In genomic region chr2:43190305-43191052, GRCh38 we compare ENCODE assay signal across 1 cellular context.
TF ChIP-seq lines count a peak whose summit lies in the region.

No MANE protein-coding gene starts in this region.

TF ChIP-seq in K562, 482 proteins besides CTCF, POLR2A, EP300 and RAD21 (continued from another document):
- TF ChIP-seq GTF3C2 (IDR thresholded peaks at IDR 0.05; ENCODE audit: borderline replicate concordance, extremely low read depth, insufficient read length) (no peak), KAT2B (IDR thresholded peaks at IDR 0.05; ENCODE audit: low read depth, low read length) (no peak), YBX1 (IDR thresholded peaks at IDR 0.05) (no peak), LCOR (CRISPR knock-in tag; IDR thresholded peaks at IDR 0.05) (no peak), CBFA2T3 (IDR thresholded peaks at IDR 0.05) (peak; percentile 96), ZNF449 (CRISPR knock-in tag; IDR thresholded peaks at IDR 0.05) (no peak), CBX1 (IDR thresholded peaks at IDR 0.05; ENCODE audit: low read depth) (0 out of 2 replicates have a peak, but pooled peaks have one; percentile 33), GABPA (tag; conservative IDR thresholded peaks at IDR 0.05; ENCODE audit: low read depth) (no peak), SMAD2 (IDR thresholded peaks at IDR 0.05; ENCODE audit: low read depth, low read length) (no peak), ZNF263 (CRISPR knock-in tag; IDR thresholded peaks at IDR 0.05; ENCODE audit: borderline replicate concordance) (no peak), SRF (CRISPR knock-in tag; IDR thresholded peaks at IDR 0.05) (peak in 1 of 2 experiments; percentile 9; a peak in 1 of 4 replicates), ZKSCAN1 (IDR thresholded peaks at IDR 0.05; ENCODE audit: low read depth, low read length) (peak; percentile 47; the same call in 1 of the 2 replicates), TAF7 (tag; IDR thresholded peaks at IDR 0.05) (no peak), ZNF717 (CRISPR knock-in tag; IDR thresholded peaks at IDR 0.05) (no peak), POLR3A (IDR thresholded peaks at IDR 0.05; ENCODE audit: borderline replicate concordance, extremely low read depth, insufficient read depth, insufficient read length) (no peak), POLR2H (tag; IDR thresholded peaks at IDR 0.05; ENCODE audit: low read depth) (no peak), TEAD4 (IDR thresholded peaks at IDR 0.05; ENCODE audit: low read length) (peak; percentile 88), TEAD4 (CRISPR knock-in tag; IDR thresholded peaks at IDR 0.05; ENCODE audit: borderline replicate concordance) (no peak), NCOA1 (IDR thresholded peaks at IDR 0.05; ENCODE audit: low read depth) (peak; percentile 19; the same call in 1 of the 2 replicates), NR0B1 (IDR thresholded peaks at IDR 0.05; ENCODE audit: partially characterized antibody) (no peak), NCOA2 (IDR thresholded peaks at IDR 0.05; ENCODE audit: partially characterized antibody in 2 of 2) (no peak), MCM2 (IDR thresholded peaks at IDR 0.05; ENCODE audit: low read depth) (no peak), MNT (conservative IDR thresholded peaks at IDR 0.05) (0 out of 4 replicates have a peak, but pooled peaks of 1 of the 2 experiments have one; percentile 13), SP1 (CRISPR knock-in tag; IDR thresholded peaks at IDR 0.05) (no peak), ZBTB34 (CRISPR knock-in tag; IDR thresholded peaks at IDR 0.05) (no peak), ETS1 (conservative IDR thresholded peaks at IDR 0.05; ENCODE audit: control insufficient read depth, low read depth, low read length) (0 out of 2 replicates have a peak, but pooled peaks have one; percentile 25), CTBP1 (IDR thresholded peaks at IDR 0.05; ENCODE audit: borderline replicate concordance) (peak; percentile 75), POU5F1 (IDR thresholded peaks at IDR 0.05; ENCODE audit: borderline replicate concordance, low read depth, low read length, partially characterized antibody) (no peak), CBX5 (IDR thresholded peaks at IDR 0.05; ENCODE audit: borderline replicate concordance, low read depth) (no peak), NFXL1 (CRISPR knock-in tag; IDR thresholded peaks at IDR 0.05) (no peak), E4F1 (CRISPR knock-in tag; IDR thresholded peaks at IDR 0.05; ENCODE audit: borderline replicate concordance) (no peak), ZNF324 (CRISPR knock-in tag; IDR thresholded peaks at IDR 0.05) (peak; percentile 54; the same call in 1 of the 2 replicates), TFAP4 (CRISPR knock-in tag; IDR thresholded peaks at IDR 0.05; ENCODE audit: borderline replicate concordance) (peak; percentile 68; the same call in 1 of the 2 replicates), ZFP30 (CRISPR knock-in tag; IDR thresholded peaks at IDR 0.05; ENCODE audit: borderline replicate concordance) (no peak), FOXP4 (CRISPR knock-in tag; IDR thresholded peaks at IDR 0.05; ENCODE audit: borderline replicate concordance) (no peak), ZNF253 (CRISPR knock-in tag; conservative IDR thresholded peaks at IDR 0.05) (no peak), PHTF2 (CRISPR knock-in tag; IDR thresholded peaks at IDR 0.05) (no peak), ZBTB9 (CRISPR knock-in tag; IDR thresholded peaks at IDR 0.05) (peak; percentile 92)
